In the genomic region with DNA sequence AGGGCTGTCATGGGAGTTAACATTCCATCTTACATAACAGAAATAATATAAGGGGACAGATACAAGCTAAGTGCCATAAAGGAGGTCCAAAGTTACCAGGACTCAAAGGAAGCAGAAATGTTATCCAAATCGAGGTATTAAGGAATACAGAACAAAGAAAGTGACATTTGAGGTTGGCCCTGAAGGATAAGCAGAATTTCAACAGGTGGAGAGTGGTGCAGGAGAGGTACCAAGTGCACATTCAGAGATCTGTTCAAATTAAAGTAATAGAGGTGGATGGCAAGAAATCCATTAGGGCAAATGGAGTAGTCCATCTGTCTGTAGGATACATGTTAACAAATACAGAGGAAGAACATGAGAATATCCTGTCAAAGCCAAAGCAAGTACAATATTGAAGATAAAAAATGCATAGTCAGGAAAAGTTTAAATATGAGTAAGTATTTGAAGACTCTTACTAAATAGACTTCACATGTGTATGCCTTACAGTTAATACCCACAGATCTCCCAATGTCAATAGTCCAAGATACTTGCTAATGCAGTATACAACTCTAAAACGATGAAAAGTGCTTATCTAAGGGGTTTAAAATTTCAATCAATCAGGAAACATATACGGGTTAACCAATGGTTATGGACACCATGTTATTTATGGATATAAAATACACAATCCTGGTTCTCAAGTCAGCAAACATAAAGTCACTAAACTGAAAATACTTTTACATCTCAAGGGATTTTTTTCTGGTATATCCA, we compare ENCODE assay signal across 26 cellular contexts. TPM values are rescaled to one million over a fixed set of nuclear protein-coding genes. Genes with fewer than 3 reads are reported as not detected.
A peak's percentile ranks its signal among the peaks of the same experiment; 100 is the strongest.
DNase-seq lines count a peak whose midpoint lies in the region; ATAC-seq, FAIRE-seq and TF ChIP-seq lines count a peak whose summit lies in the region.
"Had no signal": no experiment of that assay in that cellular context is flagged by ENCODE, and none has a peak within 500 bp of the region (broad histone marks: within the 10 kb centered on the region; RNA-seq: fewer than 3 reads in every experiment).

No MANE protein-coding gene starts in this region.

- 87% methylated on average over 3 of the region's 3 CpGs for WGBS in HepG2 (ENCODE audit: low lambda C conversion rate)
- WGBS in right lobe of liver (ENCODE audit: insufficient coverage, low coverage, low lambda C conversion rate, missing lambda C conversion rate) = 69% methylated on average over 3 of the region's 3 CpGs

- H3K27me3 Mint-ChIP-seq in activated naive CD8-positive, alpha-beta T cell treated with anti-CD3 and anti-CD28 coated beads, Interleukin-2, amount 50 U/mL, for 24 hours = no peaks in the 10 kb centered on the region
- H3K27me3 Mint-ChIP-seq: activated naive CD4-positive, alpha-beta T cell treated with anti-CD3 and anti-CD28 coated beads, Interleukin-2, amount 10 ng/mL, durations not matched to agents 7 days and 5 days; CD4-positive, alpha-beta T cell; effector memory CD8-positive, alpha-beta T cell; type B pancreatic cell had no signal

- peaks cover 87% of the 10 kb centered on the region for H3K4me1 ChIP-seq in HepG2 (ENCODE audit: insufficient read depth, low read length)
- H3K4me1 ChIP-seq in right lobe of liver = peaks cover 0 to 7% (median 0%) of the 10 kb centered on the region in 4 donors
- peaks cover 100% of the 10 kb centered on the region for H3K4me1 ChIP-seq in KMS-11 (ENCODE audit: low read depth, poor library complexity, severe bottlenecking)

- no peak overlapping the region for H3K4me3 Mint-ChIP-seq in activated naive CD8-positive, alpha-beta T cell treated with anti-CD3 and anti-CD28 coated beads, Interleukin-2, amount 50 U/mL, for 24 hours
- peak overlapping the region; percentile 49 for H3K4me3 Mint-ChIP-seq in stimulated activated effector memory CD8-positive, alpha-beta T cell treated with anti-CD3 and anti-CD28 coated beads, Interleukin-12 subunit alpha, Interleukin-12 subunit beta, amount 100 ng/mL, for 72 hours
- H3K4me3 Mint-ChIP-seq: activated CD8-positive, alpha-beta T cell treated with anti-CD3 and anti-CD28 coated beads, Interleukin-2, amount 10 ng/mL, durations not matched to agents 7 days and 5 days; activated naive CD4-positive, alpha-beta T cell treated with anti-CD3 and anti-CD28 coated beads, Interleukin-2, amount 10 ng/mL, durations not matched to agents 7 days and 5 days; CD4-positive, alpha-beta T cell; effector memory CD8-positive, alpha-beta T cell; nephron progenitor cell; type B pancreatic cell had no signal

- H3K36me3 Mint-ChIP-seq in activated naive CD8-positive, alpha-beta T cell treated with anti-CD3 and anti-CD28 coated beads, Interleukin-2, amount 50 U/mL, for 24 hours (ENCODE audit: low read depth) = peaks cover 53% of the 10 kb centered on the region
- H3K36me3 Mint-ChIP-seq in stimulated activated effector memory CD8-positive, alpha-beta T cell treated with anti-CD3 and anti-CD28 coated beads, Interleukin-12 subunit alpha, Interleukin-12 subunit beta, amount 100 ng/mL, for 72 hours = peaks cover 95% of the 10 kb centered on the region

- H3K27me3 ChIP-seq in HepG2 (ENCODE audit: control insufficient read depth in 1 of 2, insufficient read depth in 2 of 2, low read length in 2 of 2) (no peaks in the 10 kb centered on the region), right lobe of liver (no peaks in the 10 kb centered on the region), KMS-11 (ENCODE audit: insufficient read depth, low read depth) (no peaks in the 10 kb centered on the region)
- H3K27me3 ChIP-seq: heart right ventricle had no signal

- DNase-seq in HepG2 (ENCODE audit: low spot score) (no peak), right lobe of liver (no peak), NCI-H1092 treated with DMSO at 0.1 percent for 48 hours (lab: John Stamatoyannopoulos, UW) (no peak)
- no peak for DNase-seq in activated naive CD8-positive, alpha-beta T cell treated with anti-CD3 and anti-CD28 coated beads, Interleukin-2, amount 50 U/mL, for 24 hours
- DNase-seq in stimulated activated effector memory CD8-positive, alpha-beta T cell treated with anti-CD3 and anti-CD28 coated beads, Interleukin-12 subunit alpha, Interleukin-12 subunit beta, amount 100 ng/mL, for 72 hours (ENCODE audit: low spot score in 2 of 2) = no peak
- DNase-seq: activated CD4-positive, CD25-positive, alpha-beta regulatory T cell; activated CD8-positive, alpha-beta T cell treated with anti-CD3 and anti-CD28 coated beads, Interleukin-2, amount 10 ng/mL, durations not matched to agents 7 days and 5 days; activated naive CD4-positive, alpha-beta T cell treated with anti-CD3 and anti-CD28 coated beads, Interleukin-2, amount 10 ng/mL, durations not matched to agents 7 days and 5 days; anterior cingulate cortex; CD4-positive, alpha-beta T cell; cortex of kidney; DMS 273 treated with DMSO at 0.1 percent for 48 hours; effector memory CD8-positive, alpha-beta T cell; foreskin fibroblast; GM23248; heart right ventricle; lower lobe of right lung; NCI-H1105 treated with DMSO at 0.1 percent for 48 hours; NCI-H1930; nephron progenitor cell; retina had no signal

- H3K4me1 Mint-ChIP-seq in activated naive CD8-positive, alpha-beta T cell treated with anti-CD3 and anti-CD28 coated beads, Interleukin-2, amount 50 U/mL, for 24 hours = peaks cover 86% of the 10 kb centered on the region
- H3K4me1 Mint-ChIP-seq in stimulated activated effector memory CD8-positive, alpha-beta T cell treated with anti-CD3 and anti-CD28 coated beads, Interleukin-12 subunit alpha, Interleukin-12 subunit beta, amount 100 ng/mL, for 72 hours = peaks cover 79% of the 10 kb centered on the region

- no peak for ATAC-seq in HepG2
- no peak for ATAC-seq in right lobe of liver
- ATAC-seq in activated naive CD8-positive, alpha-beta T cell treated with anti-CD3 and anti-CD28 coated beads, Interleukin-2, amount 50 U/mL, for 24 hours = no peak
- no peak for ATAC-seq in stimulated activated effector memory CD8-positive, alpha-beta T cell treated with anti-CD3 and anti-CD28 coated beads, Interleukin-12 subunit alpha, Interleukin-12 subunit beta, amount 100 ng/mL, for 72 hours
- no peak for ATAC-seq in HG02981 (IDR thresholded peaks at IDR 0.05; ENCODE audit: unreplicated experiment)
- ATAC-seq: activated CD8-positive, alpha-beta T cell treated with anti-CD3 and anti-CD28 coated beads, Interleukin-2, amount 10 ng/mL, durations not matched to agents 7 days and 5 days; effector memory CD8-positive, alpha-beta T cell; esophagus mucosa; lower lobe of right lung had no signal

- in situ Hi-C loops in HepG2 (cut with HindIII; ENCODE audit: extremely low pct_ligation_motif_present, low pct_unique_long_range_greater_than_20kb) = no loop called here

- H3K36me3 ChIP-seq in HepG2 (replicated peaks in 1 of 2; ENCODE audit: control insufficient read depth in 1 of 2, insufficient read depth in 2 of 2, low read length in 2 of 2) (peaks cover 8 to 20% of the 10 kb centered on the region in 2 experiments; a peak in 4 of 5 replicates), right lobe of liver (no peaks in the 10 kb centered on the region), KMS-11 (ENCODE audit: insufficient read depth) (peaks cover 7% of the 10 kb centered on the region; the same call in 1 of the 2 replicates)
- H3K36me3 ChIP-seq: heart right ventricle, lower lobe of right lung had no signal

- TF ChIP-seq CTCF in HepG2 (CRISPR knock-in tag; IDR thresholded peaks at IDR 0.05) (no peak), right lobe of liver (IDR thresholded peaks at IDR 0.05) (no peak), KMS-11 (conservative IDR thresholded peaks at IDR 0.05; ENCODE audit: low read depth, low read length) (no peak)

- H3K9me3 Mint-ChIP-seq in activated naive CD8-positive, alpha-beta T cell treated with anti-CD3 and anti-CD28 coated beads, Interleukin-2, amount 50 U/mL, for 24 hours = no peaks in the 10 kb centered on the region
- H3K9me3 Mint-ChIP-seq in stimulated activated effector memory CD8-positive, alpha-beta T cell treated with anti-CD3 and anti-CD28 coated beads, Interleukin-12 subunit alpha, Interleukin-12 subunit beta, amount 100 ng/mL, for 72 hours = no peaks in the 10 kb centered on the region
- H3K9me3 Mint-ChIP-seq: CD4-positive, alpha-beta T cell; effector memory CD8-positive, alpha-beta T cell; nephron progenitor cell; type B pancreatic cell had no signal

- H4K20me1 ChIP-seq in HepG2 (ENCODE audit: insufficient read depth, low read length) (peaks cover 95% of the 10 kb centered on the region), KMS-11 (ENCODE audit: insufficient read depth) (peaks cover 46% of the 10 kb centered on the region)

- no peak overlapping the region for H3K4me2 ChIP-seq in HepG2 (ENCODE audit: low read depth, low read length)
- H3K4me2 ChIP-seq in KMS-11 = peak overlapping the region; percentile 26; the same call in 1 of the 2 replicates

- TF ChIP-seq RAD21 in HepG2 (CRISPR knock-in tag; IDR thresholded peaks at IDR 0.05) = no peak

- H3K4me3 ChIP-seq in HepG2 (replicated peaks in 1 of 3; ENCODE audit: insufficient read depth in 1 of 3, low read depth in 2 of 3, low read length in 3 of 3) (no peak overlapping the region), right lobe of liver (no peak overlapping the region), KMS-11 (IDR thresholded peaks at IDR 0.05; ENCODE audit: insufficient read depth, low read depth, low read length) (no peak overlapping the region)
- H3K4me3 ChIP-seq: GM23248, heart right ventricle, lower lobe of right lung had no signal

- CTCF ChIA-PET in HepG2 (lab: Yijun Ruan, JAX; ENCODE audit: low intra/inter-chr PET ratio, low total read pairs) = no interaction called here

- H3K27ac Mint-ChIP-seq in activated naive CD8-positive, alpha-beta T cell treated with anti-CD3 and anti-CD28 coated beads, Interleukin-2, amount 50 U/mL, for 24 hours = peak overlapping the region; percentile 29
- no peak overlapping the region for H3K27ac Mint-ChIP-seq in stimulated activated effector memory CD8-positive, alpha-beta T cell treated with anti-CD3 and anti-CD28 coated beads, Interleukin-12 subunit alpha, Interleukin-12 subunit beta, amount 100 ng/mL, for 72 hours
- H3K27ac Mint-ChIP-seq: activated CD8-positive, alpha-beta T cell treated with anti-CD3 and anti-CD28 coated beads, Interleukin-2, amount 10 ng/mL, durations not matched to agents 7 days and 5 days; activated naive CD4-positive, alpha-beta T cell treated with anti-CD3 and anti-CD28 coated beads, Interleukin-2, amount 10 ng/mL, durations not matched to agents 7 days and 5 days; CD4-positive, alpha-beta T cell; nephron progenitor cell had no signal

- H3K9me3 ChIP-seq in HepG2 (ENCODE audit: low read length) (no peaks in the 10 kb centered on the region), right lobe of liver (no peaks in the 10 kb centered on the region)
- H3K9me3 ChIP-seq: heart right ventricle, lower lobe of right lung had no signal

- no peak overlapping the region for H3K27ac ChIP-seq in HepG2 (ENCODE audit: extremely low read length, insufficient read depth, low read length)
- H3K27ac ChIP-seq in right lobe of liver = no peak overlapping the region
- no peak overlapping the region; the same call in 1 of the 2 replicates for H3K27ac ChIP-seq in KMS-11
- H3K27ac ChIP-seq: GM23248, lower lobe of right lung had no signal

- peaks cover 99% of the 10 kb centered on the region for H3K79me2 ChIP-seq in HepG2 (ENCODE audit: insufficient read depth, low read length)
- peaks cover 100% of the 10 kb centered on the region for H3K79me2 ChIP-seq in KMS-11 (ENCODE audit: insufficient read depth, low read depth)

- H3K9ac ChIP-seq in HepG2 (ENCODE audit: insufficient read depth, low read depth, low read length) (no peak overlapping the region), KMS-11 (no peak overlapping the region)
- H3K9ac ChIP-seq: GM23248 had no signal

- BruUV-seq in HepG2 (replicated peaks; lab: Mats Ljungman, UMichigan) = no TSS peak

- TF ChIP-seq POLR2A in HepG2 (IDR thresholded peaks at IDR 0.05; ENCODE audit: insufficient read depth in 1 of 2, low read depth in 2 of 2, low read length in 2 of 2) (no peak), right lobe of liver (IDR thresholded peaks at IDR 0.05) (no peak)

- intact Hi-C loops in HepG2 (cut with micrococcal nuclease; ENCODE audit: unreplicated experiment) (loop anchor here (2.0 kb wide), 1 partner anchor 206 kb away; no protein-coding TSS in a partner anchor), right lobe of liver (cut with DNase I) (no loop called here)

- TF ChIP-seq EP300 in HepG2 (IDR thresholded peaks at IDR 0.05; ENCODE audit: low read depth in 2 of 2, low read length in 2 of 2) = no peak
- TF ChIP-seq EP300 in HepG2 (CRISPR knock-in tag; IDR thresholded peaks at IDR 0.05; ENCODE audit: borderline replicate concordance) = no peak

- FAIRE-seq in HepG2 (lab: Jason Lieb, UNC) = no peak
- FAIRE-seq: bronchial epithelial cell had no signal

- POLR2A ChIA-PET in HepG2 (lab: Yijun Ruan, JAX) = no interaction called here

- H2AFZ ChIP-seq in HepG2 (ENCODE audit: low read length) (no peak overlapping the region), KMS-11 (ENCODE audit: low read depth) (no peak overlapping the region)
- H2AFZ ChIP-seq: GM23248 had no signal

RNA-seq across cellular contexts. Expression of gene CDK6, which starts 9.9 kb away (rescaled TPM):
- total RNA-seq in HepG2 (2016; rRNA removed; fragmentation: Illumina TruSeq; extraction: Trizol) = 90.8 and 134 TPM in 2 replicates
- 5.1 and 5.5 TPM in 2 replicates for total RNA-seq in HepG2 (2016; cell fraction: cytosol; rRNA removed; fragmentation: Illumina TruSeq; extraction: Trizol; ENCODE audit: low read depth)
- total RNA-seq in HepG2 (2016; cell fraction: insoluble cytoplasmic fraction; rRNA removed; fragmentation: Illumina TruSeq; extraction: Trizol) = 84.9 and 123 TPM in 2 replicates
- 29.2 and 30.5 TPM in 2 replicates for total RNA-seq in HepG2 (2016; cell fraction: membrane; rRNA removed; fragmentation: Illumina TruSeq; extraction: Trizol)
- total RNA-seq in HepG2 (2016; cell fraction: nucleus; rRNA removed; fragmentation: Illumina TruSeq; extraction: Trizol) = 119 and 130 TPM in 2 replicates
- 25.6 and 34.6 TPM in 2 replicates for polyA plus RNA-seq in HepG2 (2011; rRNA removed)
- polyA plus RNA-seq in HepG2 (2011; cell fraction: cytosol; rRNA removed) = 18.5 and 23.7 TPM in 2 replicates
- 43.9 and 53.9 TPM in 2 replicates for polyA plus RNA-seq in HepG2 (2011; cell fraction: nucleus; rRNA removed)
- 20.9 and 27.3 TPM in 2 replicates for polyA plus RNA-seq in HepG2 (2012)
- polyA plus RNA-seq in HepG2 (2016; cell fraction: cytosol; fragmentation: Illumina TruSeq; extraction: Trizol; ENCODE audit: low read depth) = 1.4 and 1.7 TPM in 2 replicates
- polyA plus RNA-seq in HepG2 (2016; cell fraction: insoluble cytoplasmic fraction; fragmentation: Illumina TruSeq; extraction: Trizol; ENCODE audit: low read depth) = 58.7 and 59.6 TPM in 2 replicates
- 5.4 and 5.9 TPM in 2 replicates for polyA plus RNA-seq in HepG2 (2016; cell fraction: membrane; fragmentation: Illumina TruSeq; extraction: Trizol; ENCODE audit: low read depth)
- 40.3 and 43.1 TPM in 2 replicates for polyA plus RNA-seq in HepG2 (2016; cell fraction: nucleus; fragmentation: Illumina TruSeq; extraction: Trizol; ENCODE audit: insufficient read depth, low read depth)
- 69.1 and 135 TPM in 2 replicates for polyA minus RNA-seq in HepG2 (2011; rRNA and poly(A)+ RNA removed; ENCODE audit: low replicate concordance)
- polyA minus RNA-seq in HepG2 (2011; cell fraction: cytosol; rRNA and poly(A)+ RNA removed) = 85.6 and 90.1 TPM in 2 replicates
- polyA minus RNA-seq in HepG2 (2011; cell fraction: nucleus; rRNA and poly(A)+ RNA removed) = 219 and 264 TPM in 2 replicates
- total RNA-seq in right lobe of liver = 10 to 100 TPM in 5 of 6 experiments, 1 to 10 TPM in 1; 6.9 to 23.7 (median 17.0) TPM
